ENCODE assay signal across 1 cellular context in genomic region chr12:16756833-16757552, GRCh38.
TF ChIP-seq lines count a peak whose summit lies in the region.

No MANE protein-coding gene starts in this region.

TF ChIP-seq in GM23338, 12 proteins besides CTCF, POLR2A, EP300 and RAD21 (continued from another document):
- TF ChIP-seq ZNF462 (CRISPR knock-in tag; IDR thresholded peaks at IDR 0.05) (no peak), EZH2 (IDR thresholded peaks at IDR 0.05; ENCODE audit: low read depth, unreplicated experiment) (no peak), POLR2AphosphoS5 (IDR thresholded peaks at IDR 0.05; ENCODE audit: low read depth) (no peak), ETS1 (IDR thresholded peaks at IDR 0.05) (no peak), ZNF114 (CRISPR knock-in tag; IDR thresholded peaks at IDR 0.05) (no peak)
